ENCODE assay signal across 16 cellular contexts in the genomic region with DNA sequence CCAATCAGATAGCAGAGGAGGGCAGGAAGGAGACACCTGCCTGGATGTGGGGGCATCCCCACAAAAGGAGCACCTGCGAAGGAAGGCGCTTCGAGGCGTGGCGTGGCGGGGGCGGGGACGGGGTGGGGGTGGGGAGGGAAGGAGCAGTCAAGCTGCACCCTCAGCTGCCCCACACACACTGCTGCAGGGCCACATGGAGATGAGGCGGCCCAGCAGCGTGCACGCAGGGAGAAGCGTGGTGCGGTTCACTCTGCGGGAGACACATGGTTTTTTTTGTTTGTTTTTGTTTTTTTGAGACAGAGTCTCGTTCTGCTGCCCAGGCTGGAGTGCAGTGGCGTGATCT. TPM values are rescaled to one million over a fixed set of nuclear protein-coding genes. Genes with fewer than 3 reads are reported as not detected.
"Had no signal": no experiment of that assay in that cellular context is flagged by ENCODE, and none has a peak within 500 bp of the region (broad histone marks: within the 10 kb centered on the region; RNA-seq: fewer than 3 reads in every experiment).

No MANE protein-coding gene starts in this region.

- H3K9me3 Mint-ChIP-seq: activated naive CD4-positive, alpha-beta T cell treated with anti-CD3 and anti-CD28 coated beads, Interleukin-2, amount 50 U/mL, for 24 hours; dendritic cell treated with granulocyte-macrophage colony-stimulating factor and Interleukin-4, amounts not matched to agents 40 ng/mL and 50 ng/mL, for 4 days; stimulated activated naive CD8-positive, alpha-beta T cell treated with anti-CD3 and anti-CD28 coated beads, Interleukin-15, Interleukin-2, amounts not matched to agents 100 ng/mL and 50 ng/mL, for 24 hours had no signal

- H3K27me3 Mint-ChIP-seq: activated naive CD4-positive, alpha-beta T cell treated with anti-CD3 and anti-CD28 coated beads, Interleukin-2, amount 50 U/mL, for 24 hours; dendritic cell treated with granulocyte-macrophage colony-stimulating factor and Interleukin-4, amounts not matched to agents 40 ng/mL and 50 ng/mL, for 4 days; stimulated activated naive CD8-positive, alpha-beta T cell treated with anti-CD3 and anti-CD28 coated beads, Interleukin-15, Interleukin-2, amounts not matched to agents 100 ng/mL and 50 ng/mL, for 24 hours had no signal

- H3K9me3 ChIP-seq: lower lobe of right lung, suprapubic skin had no signal

- H3K4me3 ChIP-seq: lower lobe of right lung, suprapubic skin had no signal

- DNase-seq: activated gamma-delta T cell treated with Interleukin-2 at 50 U/mL for 16 hours; activated T-cell treated with anti-CD3 and anti-CD28 coated beads, Interleukin-2, amount 50 U/mL, for 1 hour; effector CD8-positive, alpha-beta T cell; glutamatergic neuron; stimulated activated CD4-positive, alpha-beta T cell treated with anti-CD3 and anti-CD28 coated beads, Interleukin-1b, Interleukin-23, amount 100 ng/mL, for 48 hours; T-helper 1 cell had no signal

- H3K27me3 ChIP-seq: brain microvascular endothelial cell, suprapubic skin had no signal

- H3K4me1 Mint-ChIP-seq: activated naive CD4-positive, alpha-beta T cell treated with anti-CD3 and anti-CD28 coated beads, Interleukin-2, amount 50 U/mL, for 24 hours had no signal

- H3K27ac ChIP-seq: brain microvascular endothelial cell, lower lobe of right lung had no signal

- ATAC-seq: esophagus mucosa had no signal

- H3K27ac Mint-ChIP-seq: activated naive CD4-positive, alpha-beta T cell treated with anti-CD3 and anti-CD28 coated beads, Interleukin-2, amount 50 U/mL, for 24 hours; dendritic cell treated with granulocyte-macrophage colony-stimulating factor and Interleukin-4, amounts not matched to agents 40 ng/mL and 50 ng/mL, for 4 days; stimulated activated naive CD8-positive, alpha-beta T cell treated with anti-CD3 and anti-CD28 coated beads, Interleukin-15, Interleukin-2, amounts not matched to agents 100 ng/mL and 50 ng/mL, for 24 hours had no signal

- H3K4me3 Mint-ChIP-seq: activated naive CD4-positive, alpha-beta T cell treated with anti-CD3 and anti-CD28 coated beads, Interleukin-2, amount 50 U/mL, for 24 hours; dendritic cell treated with granulocyte-macrophage colony-stimulating factor and Interleukin-4, amounts not matched to agents 40 ng/mL and 50 ng/mL, for 4 days; stimulated activated naive CD8-positive, alpha-beta T cell treated with anti-CD3 and anti-CD28 coated beads, Interleukin-15, Interleukin-2, amounts not matched to agents 100 ng/mL and 50 ng/mL, for 24 hours had no signal

- FAIRE-seq: TTC549 had no signal

RNA-seq across cellular contexts. Expression of gene RGS9BP, which starts 22.1 kb away (rescaled TPM):
- total RNA-seq: aorta had no signal
- polyA plus RNA-seq: neural cell had no signal
